8 cellular contexts compared by ENCODE assay signal in genomic region chr3:186108941-186109865, GRCh38. TPM values are rescaled to one million over a fixed set of nuclear protein-coding genes. Genes with fewer than 3 reads are reported as not detected.
A peak's percentile ranks its signal among the peaks of the same experiment; 100 is the strongest.
DNase-seq lines count a peak whose midpoint lies in the region; ATAC-seq, FAIRE-seq and TF ChIP-seq lines count a peak whose summit lies in the region.

ETV5 (minus strand) TSS chr3:186109089; CDS start chr3:186105868, 3,221 bp downstream.

- ATAC-seq in GM18505 (IDR thresholded peaks at IDR 0.05; ENCODE audit: unreplicated experiment): peak; percentile 92
- ATAC-seq in HG02970 (IDR thresholded peaks at IDR 0.05; ENCODE audit: low FRiP score, unreplicated experiment): peak; percentile 94
- ATAC-seq in right cardiac atrium: peak; percentile 99
- ATAC-seq in psoas muscle: peak; percentile 93 to 98 (median 96)

- H3K27me3 ChIP-seq in right cardiac atrium (ENCODE audit: control insufficient read depth, insufficient read depth) (no peaks in the 10 kb centered on the region), psoas muscle (ENCODE audit: insufficient read depth in 3 of 3, low read length in 2 of 3) (peaks cover 0 to 2% (median 0%) of the 10 kb centered on the region in 3 donors)

- in situ Hi-C loops in astrocyte of the cerebellum (cut with HindIII; ENCODE audit: low sequenced_read_pairs): no loop called here

- H3K9me3 ChIP-seq in right cardiac atrium (ENCODE audit: control insufficient read depth, low read length) (no peaks in the 10 kb centered on the region), psoas muscle (no peaks in the 10 kb centered on the region)

- H3K36me3 ChIP-seq in psoas muscle (ENCODE audit: insufficient read depth in 1 of 2, low read depth in 1 of 2): no peaks in the 10 kb centered on the region

- TF ChIP-seq POLR2A in GM18505 (IDR thresholded peaks at IDR 0.05; ENCODE audit: borderline replicate concordance, extremely low read depth, insufficient read depth, insufficient read length): peak; percentile 77

- no peak for TF ChIP-seq CTCF in astrocyte of the cerebellum (IDR thresholded peaks at IDR 0.05; ENCODE audit: low read depth, low read length, missing control alignments)
- no peak for TF ChIP-seq CTCF in psoas muscle (IDR thresholded peaks at IDR 0.05)

- peak; percentile 97 to 99 for DNase-seq in NCI-H1930 (lab: John Stamatoyannopoulos, UW)
- peak; percentile 87 for DNase-seq in T-helper 22 cell (ENCODE audit: low read depth)
- DNase-seq in astrocyte of the cerebellum (ENCODE audit: low read depth): peak; percentile 99
- DNase-seq in right cardiac atrium: peak; percentile 99
- peak; percentile 99 to 100 for DNase-seq in psoas muscle
- peak; percentile 98 for DNase-seq in urothelium cell line (ENCODE audit: low spot score)

- H3K4me3 ChIP-seq in astrocyte of the cerebellum (ENCODE audit: low read depth, low read length) (peak within 1 kb of the TSS; percentile 85), right cardiac atrium (ENCODE audit: low read length) (peak within 1 kb of the TSS; percentile 76), psoas muscle (peak within 1 kb of the TSS; percentile 88)

- intact Hi-C loops in right cardiac atrium (cut with DNase I): loop anchor here in 1 of 4 donors (10.0 kb wide), 1 partner anchor 116 kb away; no protein-coding TSS in a partner anchor
- intact Hi-C loops in psoas muscle (cut with DNase I): loop anchor here (2.0 to 5.0 kb wide), 4 partner anchors 108 to 167 kb away; no protein-coding TSS in a partner anchor

- peak; percentile 46 for FAIRE-seq in urothelium cell line (lab: Jason Lieb, UNC)

- H3K27ac ChIP-seq in right cardiac atrium (ENCODE audit: low read length) (peak within 1 kb of the TSS; percentile 93), psoas muscle (peak within 1 kb of the TSS; percentile 88)

- peaks cover 6% of the 10 kb centered on the region for H3K4me1 ChIP-seq in right cardiac atrium (ENCODE audit: control insufficient read depth, insufficient read depth, low read length)
- peaks cover 11% of the 10 kb centered on the region for H3K4me1 ChIP-seq in psoas muscle

- WGBS in right cardiac atrium: under 1% methylated on average over 63 of the region's 63 CpGs
- 0 to 1% (median 1%) methylated on average over 48 to 63 of the region's 63 CpGs for WGBS in psoas muscle, 3 donors

RNA-seq across cellular contexts. Expression of gene ETV5, which starts in this region (rescaled TPM):
- total RNA-seq in right cardiac atrium: 10 to 100 TPM in 1 of 4 donors, 1 to 10 TPM in 3; 6.1 to 35.1 (median 7.3) TPM
- polyA plus RNA-seq in right cardiac atrium: 1.7 TPM
- total RNA-seq in psoas muscle: 10 to 100 TPM in 2 of 4 donors, 1 to 10 TPM in 2; 7.2 to 47.1 (median 27.3) TPM
- polyA plus RNA-seq in psoas muscle: 10 to 100 TPM in 1 of 3 donors, 1 to 10 TPM in 2; 7.9 to 14.4 (median 8.0) TPM

Comparison
In these comparisons a context has a peak if more than half of its experiments do, and no peak if none do; other contexts are left out.
1. Peak in every context shown above with its lines: DNase-seq, ATAC-seq, H3K4me3 ChIP-seq and H3K27ac ChIP-seq.